11 cellular contexts compared by ENCODE assay signal in the genomic region with DNA sequence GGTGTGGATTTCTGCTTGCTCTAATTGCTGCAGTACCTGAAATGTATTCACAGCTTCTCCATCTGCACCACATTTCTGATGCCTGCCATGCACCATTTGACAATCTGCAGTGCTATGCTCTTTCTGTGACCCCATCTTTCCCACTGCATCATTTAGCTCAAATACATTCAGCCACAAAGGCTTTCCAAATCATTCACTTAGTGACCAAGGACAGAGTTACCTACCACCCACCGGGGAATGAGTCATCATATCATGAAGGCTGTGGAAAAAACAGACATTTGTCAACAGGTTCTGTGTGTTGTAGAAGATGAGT.
DNase-seq lines count a peak whose midpoint lies in the region; ATAC-seq and TF ChIP-seq lines count a peak whose summit lies in the region.
"Had no signal": no experiment of that assay in that cellular context is flagged by ENCODE, and none has a peak within 500 bp of the region (broad histone marks: within the 10 kb centered on the region; RNA-seq: fewer than 3 reads in every experiment).

No MANE protein-coding gene starts in this region.

- H3K27ac Mint-ChIP-seq in activated T-cell treated with anti-CD3 and anti-CD28 coated beads, Interleukin-2, amount 50 U/mL, for 24 hours, result no peak overlapping the region

- no peak for TF ChIP-seq POLR2A in prostate gland (IDR thresholded peaks at IDR 0.05)

- H3K4me3 ChIP-seq in epithelial cell of proximal tubule (ENCODE audit: low read depth, low read length) (no peak overlapping the region), prostate gland (no peak overlapping the region)
- H3K4me3 ChIP-seq: thoracic aorta had no signal

- no peak overlapping the region for H3K4me3 Mint-ChIP-seq in activated T-cell treated with anti-CD3 and anti-CD28 coated beads, Interleukin-2, amount 50 U/mL, for 24 hours

- peak; percentile 20 for DNase-seq in Caki2 (ENCODE audit: low read depth)
- peak; percentile 95 for DNase-seq in NCI-H1694 treated with DMSO at 0.1 percent for 48 hours (lab: John Stamatoyannopoulos, UW)
- DNase-seq in epithelial cell of proximal tubule (ENCODE audit: low read depth), result peak; percentile 10
- no peak for DNase-seq in prostate gland (ENCODE audit: low spot score)
- no peak for DNase-seq in activated T-cell treated with anti-CD3 and anti-CD28 coated beads, Interleukin-2, amount 50 U/mL, for 24 hours
- no peak for DNase-seq in AML-193 (lab: John Stamatoyannopoulos, UW)
- no peak for DNase-seq in foreskin keratinocyte
- DNase-seq: GOT3, kidney glomerular epithelial cell had no signal

- intact Hi-C loops in prostate gland (cut with DNase I), result no loop called here

- H3K27ac ChIP-seq in prostate gland, result no peak overlapping the region
- no peak overlapping the region for H3K27ac ChIP-seq in foreskin keratinocyte
- H3K27ac ChIP-seq: thoracic aorta had no signal

- 61% methylated on average over 1 of the region's 1 CpG for WGBS in prostate gland

- H3K36me3 Mint-ChIP-seq in activated T-cell treated with anti-CD3 and anti-CD28 coated beads, Interleukin-2, amount 50 U/mL, for 24 hours (ENCODE audit: low read depth), result no peaks in the 10 kb centered on the region

- in situ Hi-C loops in Caki2 (cut with HindIII; ENCODE audit: low pct_unique_long_range_greater_than_20kb, low sequenced_read_pairs), result no loop called here

- H3K4me1 Mint-ChIP-seq in activated T-cell treated with anti-CD3 and anti-CD28 coated beads, Interleukin-2, amount 50 U/mL, for 24 hours (ENCODE audit: low read depth), result peaks cover 10% of the 10 kb centered on the region

- H3K4me1 ChIP-seq in prostate gland (replicated peaks), result no peaks in the 10 kb centered on the region
- H3K4me1 ChIP-seq in foreskin keratinocyte, result no peaks in the 10 kb centered on the region

- TF ChIP-seq CTCF in epithelial cell of proximal tubule (conservative IDR thresholded peaks at IDR 0.05; ENCODE audit: low read depth, low read length), result no peak
- no peak for TF ChIP-seq CTCF in prostate gland (IDR thresholded peaks at IDR 0.05)
- TF ChIP-seq CTCF in foreskin keratinocyte (conservative IDR thresholded peaks at IDR 0.05), result no peak

- no peaks in the 10 kb centered on the region for H3K27me3 ChIP-seq in prostate gland (replicated peaks; ENCODE audit: insufficient read depth)
- no peaks in the 10 kb centered on the region for H3K27me3 ChIP-seq in foreskin keratinocyte

- no peaks in the 10 kb centered on the region for H3K36me3 ChIP-seq in prostate gland
- H3K36me3 ChIP-seq: thoracic aorta had no signal

- ATAC-seq in GM19035 (IDR thresholded peaks at IDR 0.05; ENCODE audit: unreplicated experiment) (peak; percentile 56), foreskin keratinocyte (no peak)

- no peaks in the 10 kb centered on the region for H3K9me3 ChIP-seq in prostate gland
- H3K9me3 ChIP-seq: thoracic aorta had no signal

- H3K9me3 Mint-ChIP-seq in activated T-cell treated with anti-CD3 and anti-CD28 coated beads, Interleukin-2, amount 50 U/mL, for 24 hours, result no peaks in the 10 kb centered on the region

- peaks cover 12% of the 10 kb centered on the region for H3K27me3 Mint-ChIP-seq in activated T-cell treated with anti-CD3 and anti-CD28 coated beads, Interleukin-2, amount 50 U/mL, for 24 hours

Comparison
In these comparisons a context has a peak if more than half of its experiments do, and no peak if none do; other contexts are left out.
1. DNase-seq: peak in Caki2 (single experiment), NCI-H1694 treated with DMSO at 0.1 percent for 48 hours (single experiment) and epithelial cell of proximal tubule (single experiment); none in prostate gland (single experiment), activated T-cell treated with anti-CD3 and anti-CD28 coated beads, Interleukin-2, amount 50 U/mL, for 24 hours (single experiment), AML-193 (0 of 2) and foreskin keratinocyte (0 of 2).